ENCODE assay signal across 1 cellular context in genomic region chrX:103101280-103102042, GRCh38.
TF ChIP-seq lines count a peak whose summit lies in the region.

No MANE protein-coding gene starts in this region.

TF ChIP-seq in K562, 482 proteins besides CTCF, POLR2A, EP300 and RAD21 (continued from another document and continues in another):
- TF ChIP-seq HES1 (IDR thresholded peaks at IDR 0.05; ENCODE audit: low read depth) (peak; percentile 95), ZNF785 (CRISPR knock-in tag; IDR thresholded peaks at IDR 0.05) (no peak), ZNF224 (CRISPR knock-in tag; IDR thresholded peaks at IDR 0.05) (no peak), HMG20A (CRISPR knock-in tag; conservative IDR thresholded peaks at IDR 0.05) (no peak), SAFB (IDR thresholded peaks at IDR 0.05; ENCODE audit: borderline replicate concordance, low read depth, low read length) (no peak), REST (CRISPR knock-in tag; IDR thresholded peaks at IDR 0.05; ENCODE audit: low read depth) (no peak), SRSF7 (optimal IDR thresholded peaks at IDR 0.05; ENCODE audit: low read depth, low read length) (no peak), YY1 (IDR thresholded peaks at IDR 0.05; ENCODE audit: borderline replicate concordance in 1 of 3, control insufficient read depth in 1 of 3, extremely low read depth in 1 of 3, insufficient read depth in 3 of 3, insufficient read length in 1 of 3, insufficient replicate concordance in 2 of 3, low read depth in 1 of 3, low read length in 2 of 3) (peak in 1 of 3 experiments; percentile 46), STAT6 (CRISPR knock-in tag; IDR thresholded peaks at IDR 0.05) (no peak), CC2D1A (IDR thresholded peaks at IDR 0.05) (peak; percentile 97), PBX2 (CRISPR knock-in tag; IDR thresholded peaks at IDR 0.05; ENCODE audit: low read depth) (no peak), PBX2 (tag; conservative IDR thresholded peaks at IDR 0.05; ENCODE audit: low read depth) (peak; percentile 95), NBN (IDR thresholded peaks at IDR 0.05; ENCODE audit: low read depth) (peak; percentile 86), HDAC8 (tag; IDR thresholded peaks at IDR 0.05) (no peak), EHMT2 (IDR thresholded peaks at IDR 0.05) (no peak), E4F1 (CRISPR knock-in tag; IDR thresholded peaks at IDR 0.05; ENCODE audit: borderline replicate concordance) (no peak), MTA2 (IDR thresholded peaks at IDR 0.05; ENCODE audit: low read depth) (peak; percentile 97), FOXM1 (IDR thresholded peaks at IDR 0.05; ENCODE audit: low read depth) (peak; percentile 95), FOXM1 (CRISPR knock-in tag; IDR thresholded peaks at IDR 0.05; ENCODE audit: low read depth) (no peak), ZNF174 (CRISPR knock-in tag; IDR thresholded peaks at IDR 0.05) (no peak), BRF2 (IDR thresholded peaks at IDR 0.05; ENCODE audit: borderline replicate concordance, insufficient read depth, insufficient read length) (no peak), HNRNPLL (IDR thresholded peaks at IDR 0.05; ENCODE audit: low read depth, low read length, poor library complexity, severe bottlenecking) (no peak), ZNF239 (CRISPR knock-in tag; IDR thresholded peaks at IDR 0.05) (peak; percentile 40; the same call in 1 of the 2 replicates), ZNF318 (IDR thresholded peaks at IDR 0.05; ENCODE audit: borderline replicate concordance in 1 of 2, low read depth in 1 of 2) (peak in 1 of 2 experiments; percentile 69; a peak in 1 of 4 replicates), DDX20 (tag; IDR thresholded peaks at IDR 0.05; ENCODE audit: low read depth) (no peak), PTBP1 (IDR thresholded peaks at IDR 0.05; ENCODE audit: low read depth, low read length) (no peak), HEY1 (CRISPR knock-in tag; IDR thresholded peaks at IDR 0.05; ENCODE audit: borderline replicate concordance) (no peak), ZNF263 (CRISPR knock-in tag; IDR thresholded peaks at IDR 0.05; ENCODE audit: borderline replicate concordance) (no peak), MAX (CRISPR knock-in tag; IDR thresholded peaks at IDR 0.05) (no peak), MBD2 (IDR thresholded peaks at IDR 0.05; ENCODE audit: borderline replicate concordance, low read depth) (peak; percentile 69), ZC3H11A (IDR thresholded peaks at IDR 0.05; ENCODE audit: low read depth, low read length) (no peak), NCOA2 (IDR thresholded peaks at IDR 0.05; ENCODE audit: partially characterized antibody in 2 of 2) (peak; percentile 77 to 83), HCFC1 (IDR thresholded peaks at IDR 0.05; ENCODE audit: low read depth, low read length) (no peak), ZNF311 (CRISPR knock-in tag; IDR thresholded peaks at IDR 0.05) (peak; percentile 65; the same call in 1 of the 2 replicates), CBX2 (IDR thresholded peaks at IDR 0.05; ENCODE audit: insufficient read depth, low read length, poor library complexity, severe bottlenecking) (no peak), ZNF121 (CRISPR knock-in tag; conservative IDR thresholded peaks at IDR 0.05) (no peak), NEUROD1 (IDR thresholded peaks at IDR 0.05; ENCODE audit: borderline replicate concordance, low read depth, low read length, partially characterized antibody) (no peak)
